7 cellular contexts compared by ENCODE assay signal in genomic region chr6:158701268-158701667, GRCh38. TPM values are rescaled to one million over a fixed set of nuclear protein-coding genes. Genes with fewer than 3 reads are reported as not detected.
A peak's percentile ranks its signal among the peaks of the same experiment; 100 is the strongest.
DNase-seq lines count a peak whose midpoint lies in the region; ATAC-seq and TF ChIP-seq lines count a peak whose summit lies in the region.
"Not testable (repeated sequence)": the region's sequence is repeated elsewhere in the genome, so short reads cannot be mapped to it uniquely, and the experiment has no call there.

No MANE protein-coding gene starts in this region.

- H3K23ac ChIP-seq in mesenchymal stem cell (ENCODE audit: low read length in 2 of 2): not testable (repeated sequence)

- H3K27ac Mint-ChIP-seq in CD4-positive, alpha-beta T cell: peak overlapping the region; percentile 9
- H3K27ac Mint-ChIP-seq in T-helper 1 cell treated with Interleukin-12 subunit alpha and Interleukin-12 subunit beta and Interleukin-4 antibody, amounts not matched to agents 30 μg/mL and 1 μg/mL, for 36 hours: peak overlapping the region; percentile 9
- peak overlapping the region; percentile 5 for H3K27ac Mint-ChIP-seq in activated CD8-positive, alpha-beta T cell treated with anti-CD3 and anti-CD28 coated beads, Interleukin-2, amount 10 ng/mL, durations not matched to agents 7 days and 5 days
- H3K27ac Mint-ChIP-seq in activated T-helper 1 cell treated with anti-CD3 and anti-CD28 coated beads, Interleukin-12 subunit alpha, Interleukin-12 subunit beta, Interleukin-2, Interleukin-4 antibody, amounts not matched to agents 30 ng/mL and 10 ng/mL and 1 ng/mL, durations not matched to agents 14 hours and 24 hours and 36 hours: peak overlapping the region; percentile 81

- not testable (repeated sequence) for H3K9me3 Mint-ChIP-seq in CD4-positive, alpha-beta T cell; T-helper 1 cell treated with Interleukin-12 subunit alpha and Interleukin-12 subunit beta and Interleukin-4 antibody, amounts not matched to agents 30 μg/mL and 1 μg/mL, for 36 hours; activated CD8-positive, alpha-beta T cell treated with anti-CD3 and anti-CD28 coated beads, Interleukin-2, amount 10 ng/mL, durations not matched to agents 7 days and 5 days (ENCODE audit: insufficient read depth); activated T-helper 1 cell treated with anti-CD3 and anti-CD28 coated beads, Interleukin-12 subunit alpha, Interleukin-12 subunit beta, Interleukin-2, Interleukin-4 antibody, amounts not matched to agents 30 ng/mL and 10 ng/mL and 1 ng/mL, durations not matched to agents 14 hours and 24 hours and 36 hours

- TF ChIP-seq EP300 in sigmoid colon (IDR thresholded peaks at IDR 0.05): not testable (repeated sequence)

- not testable (repeated sequence) for TF ChIP-seq POLR2A in sigmoid colon (IDR thresholded peaks at IDR 0.05)

- not testable (repeated sequence) for H2BK12ac ChIP-seq in mesenchymal stem cell (ENCODE audit: low read length in 2 of 2)

- not testable (repeated sequence) for H3K27me3 ChIP-seq in CD4-positive, alpha-beta T cell (ENCODE audit: control insufficient read depth, insufficient read depth, low read length); mesenchymal stem cell (ENCODE audit: control insufficient read depth in 1 of 2, insufficient read depth in 1 of 2, low read length in 2 of 2); sigmoid colon

- H3K9ac ChIP-seq in mesenchymal stem cell (ENCODE audit: low read length): not testable (repeated sequence)

- H2AK5ac ChIP-seq in mesenchymal stem cell (ENCODE audit: low read length, severe bottlenecking): not testable (repeated sequence)

- not testable (repeated sequence) for H3K79me1 ChIP-seq in mesenchymal stem cell (replicated peaks; ENCODE audit: low read length, poor library complexity, severe bottlenecking)

- DNase-seq in CD4-positive, alpha-beta T cell; activated CD8-positive, alpha-beta T cell treated with anti-CD3 and anti-CD28 coated beads, Interleukin-2, amount 10 ng/mL, durations not matched to agents 7 days and 5 days; activated T-helper 1 cell treated with anti-CD3 and anti-CD28 coated beads, Interleukin-12 subunit alpha, Interleukin-12 subunit beta, Interleukin-2, Interleukin-4 antibody, amounts not matched to agents 30 ng/mL and 10 ng/mL and 1 ng/mL, durations not matched to agents 14 hours and 24 hours and 36 hours (ENCODE audit: low spot score); mesenchymal stem cell: not testable (repeated sequence)
- DNase-seq in coronary artery (ENCODE audit: low spot score) (peak; percentile 72), sigmoid colon (peak; percentile 47)

- H2BK15ac ChIP-seq in mesenchymal stem cell (ENCODE audit: low read depth, poor library complexity, severe bottlenecking): not testable (repeated sequence)

- H3K27me3 Mint-ChIP-seq in CD4-positive, alpha-beta T cell; T-helper 1 cell treated with Interleukin-12 subunit alpha and Interleukin-12 subunit beta and Interleukin-4 antibody, amounts not matched to agents 30 μg/mL and 1 μg/mL, for 36 hours (ENCODE audit: low read depth); activated CD8-positive, alpha-beta T cell treated with anti-CD3 and anti-CD28 coated beads, Interleukin-2, amount 10 ng/mL, durations not matched to agents 7 days and 5 days (ENCODE audit: low read depth); activated T-helper 1 cell treated with anti-CD3 and anti-CD28 coated beads, Interleukin-12 subunit alpha, Interleukin-12 subunit beta, Interleukin-2, Interleukin-4 antibody, amounts not matched to agents 30 ng/mL and 10 ng/mL and 1 ng/mL, durations not matched to agents 14 hours and 24 hours and 36 hours (ENCODE audit: insufficient read depth): not testable (repeated sequence)

- 91% methylated on average over 2 of the region's 3 CpGs for WGBS in mesenchymal stem cell
- 95 to 97% methylated on average over 3 of the region's 3 CpGs for WGBS in sigmoid colon, 2 donors

- not testable (repeated sequence) for H2BK120ac ChIP-seq in mesenchymal stem cell (ENCODE audit: low read depth, low read length)

- not testable (repeated sequence) for H3K27ac ChIP-seq in CD4-positive, alpha-beta T cell (ENCODE audit: low read depth, low read length); coronary artery; mesenchymal stem cell (ENCODE audit: low read length, poor library complexity, severe bottlenecking); sigmoid colon

- H3K4ac ChIP-seq in mesenchymal stem cell (ENCODE audit: low read depth in 1 of 2, low read length in 2 of 2): not testable (repeated sequence)

- not testable (repeated sequence) for H3K4me2 ChIP-seq in mesenchymal stem cell (ENCODE audit: low read length, poor library complexity, severe bottlenecking)

- H3K4me3 Mint-ChIP-seq in CD4-positive, alpha-beta T cell; T-helper 1 cell treated with Interleukin-12 subunit alpha and Interleukin-12 subunit beta and Interleukin-4 antibody, amounts not matched to agents 30 μg/mL and 1 μg/mL, for 36 hours; activated CD8-positive, alpha-beta T cell treated with anti-CD3 and anti-CD28 coated beads, Interleukin-2, amount 10 ng/mL, durations not matched to agents 7 days and 5 days; activated T-helper 1 cell treated with anti-CD3 and anti-CD28 coated beads, Interleukin-12 subunit alpha, Interleukin-12 subunit beta, Interleukin-2, Interleukin-4 antibody, amounts not matched to agents 30 ng/mL and 10 ng/mL and 1 ng/mL, durations not matched to agents 14 hours and 24 hours and 36 hours: not testable (repeated sequence)

- ATAC-seq in CD4-positive, alpha-beta T cell (ENCODE audit: poor library complexity); activated CD8-positive, alpha-beta T cell treated with anti-CD3 and anti-CD28 coated beads, Interleukin-2, amount 10 ng/mL, durations not matched to agents 7 days and 5 days: not testable (repeated sequence)

- peak overlapping the region; percentile 19 for H4K91ac ChIP-seq in mesenchymal stem cell (ENCODE audit: low read length)

- H3K36me3 ChIP-seq in mesenchymal stem cell (ENCODE audit: control insufficient read depth in 1 of 2, insufficient read depth in 2 of 2, low read depth in 1 of 2, low read length in 2 of 2); sigmoid colon: not testable (repeated sequence)

- peaks cover 18% of the 10 kb centered on the region for H3K36me3 Mint-ChIP-seq in CD4-positive, alpha-beta T cell (ENCODE audit: low read depth)
- H3K36me3 Mint-ChIP-seq in T-helper 1 cell treated with Interleukin-12 subunit alpha and Interleukin-12 subunit beta and Interleukin-4 antibody, amounts not matched to agents 30 μg/mL and 1 μg/mL, for 36 hours (ENCODE audit: low read depth): not testable (repeated sequence)
- H3K36me3 Mint-ChIP-seq in activated CD8-positive, alpha-beta T cell treated with anti-CD3 and anti-CD28 coated beads, Interleukin-2, amount 10 ng/mL, durations not matched to agents 7 days and 5 days (ENCODE audit: low read depth): peaks cover 22% of the 10 kb centered on the region
- peaks cover 25% of the 10 kb centered on the region for H3K36me3 Mint-ChIP-seq in activated T-helper 1 cell treated with anti-CD3 and anti-CD28 coated beads, Interleukin-12 subunit alpha, Interleukin-12 subunit beta, Interleukin-2, Interleukin-4 antibody, amounts not matched to agents 30 ng/mL and 10 ng/mL and 1 ng/mL, durations not matched to agents 14 hours and 24 hours and 36 hours (ENCODE audit: low read depth)

- H2BK5ac ChIP-seq in mesenchymal stem cell (ENCODE audit: low read depth, low read length, poor library complexity, severe bottlenecking): not testable (repeated sequence)

- H3K4me3 ChIP-seq in coronary artery; mesenchymal stem cell (ENCODE audit: insufficient read depth in 1 of 2, low read depth in 1 of 2, low read length in 2 of 2); sigmoid colon: not testable (repeated sequence)

- TF ChIP-seq CTCF in CD4-positive, alpha-beta T cell (IDR thresholded peaks at IDR 0.05); coronary artery (IDR thresholded peaks at IDR 0.05); sigmoid colon (IDR thresholded peaks at IDR 0.05): not testable (repeated sequence)

- H3K14ac ChIP-seq in mesenchymal stem cell (ENCODE audit: low read length in 2 of 2): not testable (repeated sequence)

- intact Hi-C loops in CD4-positive, alpha-beta T cell (cut with DNase I, micrococcal nuclease): loop anchor here in 1 of 2 experiments (5.0 to 10.0 kb wide), 2 partner anchors 111 to 404 kb away; no protein-coding TSS in a partner anchor
- intact Hi-C loops in activated T-helper 1 cell treated with anti-CD3 and anti-CD28 coated beads, Interleukin-12 subunit alpha, Interleukin-12 subunit beta, Interleukin-2, Interleukin-4 antibody, amounts not matched to agents 30 ng/mL and 10 ng/mL and 1 ng/mL, durations not matched to agents 14 hours and 24 hours and 36 hours (cut with micrococcal nuclease): loop anchor here (2.0 to 5.0 kb wide), 2 partner anchors 14 to 406 kb away; no protein-coding TSS in a partner anchor
- intact Hi-C loops in sigmoid colon (cut with DNase I): loop anchor here (10.0 kb wide), 2 partner anchors 404 to 434 kb away; no protein-coding TSS in a partner anchor

- H3K18ac ChIP-seq in mesenchymal stem cell (ENCODE audit: low read depth in 1 of 2, low read length in 2 of 2): not testable (repeated sequence)

- peaks cover 12% of the 10 kb centered on the region for H3K4me1 ChIP-seq in mesenchymal stem cell (ENCODE audit: control insufficient read depth, insufficient read depth, low read depth, low read length)
- peaks cover 0 to 32% (median 25%) of the 10 kb centered on the region in 4 donors for H3K4me1 ChIP-seq in sigmoid colon

- H3K4me1 Mint-ChIP-seq in CD4-positive, alpha-beta T cell (ENCODE audit: low read depth): not testable (repeated sequence)
- peaks cover 29% of the 10 kb centered on the region for H3K4me1 Mint-ChIP-seq in T-helper 1 cell treated with Interleukin-12 subunit alpha and Interleukin-12 subunit beta and Interleukin-4 antibody, amounts not matched to agents 30 μg/mL and 1 μg/mL, for 36 hours (ENCODE audit: low read depth)
- H3K4me1 Mint-ChIP-seq in activated CD8-positive, alpha-beta T cell treated with anti-CD3 and anti-CD28 coated beads, Interleukin-2, amount 10 ng/mL, durations not matched to agents 7 days and 5 days (ENCODE audit: low read depth): peaks cover 32% of the 10 kb centered on the region
- H3K4me1 Mint-ChIP-seq in activated T-helper 1 cell treated with anti-CD3 and anti-CD28 coated beads, Interleukin-12 subunit alpha, Interleukin-12 subunit beta, Interleukin-2, Interleukin-4 antibody, amounts not matched to agents 30 ng/mL and 10 ng/mL and 1 ng/mL, durations not matched to agents 14 hours and 24 hours and 36 hours (ENCODE audit: low read depth): peaks cover 29% of the 10 kb centered on the region

- H4K8ac ChIP-seq in mesenchymal stem cell (ENCODE audit: low read length): not testable (repeated sequence)

- POLR2A ChIA-PET in CD4-positive, alpha-beta T cell (lab: Charles Lee): interaction anchor here (0.7 to 1.4 kb wide), 2 partner anchors 25 to 271 kb away, joined by 3 to 5 read pairs; no protein-coding TSS in a partner anchor
- POLR2A ChIA-PET in activated CD8-positive, alpha-beta T cell treated with anti-CD3 and anti-CD28 coated beads, Interleukin-2, amount 10 ng/mL, durations not matched to agents 7 days and 5 days (lab: Charles Lee): interaction anchor here (0.6 to 1.4 kb wide), 2 partner anchors 51 to 310 kb away, joined by 3 to 4 read pairs; no protein-coding TSS in a partner anchor

- not testable (repeated sequence) for H2AFZ ChIP-seq in mesenchymal stem cell (ENCODE audit: low read depth, low read length)

- CTCF ChIA-PET in CD4-positive, alpha-beta T cell (lab: Charles Lee): interaction anchor here (0.5 kb wide), 1 partner anchor 16 kb away, joined by 3 read pairs; no protein-coding TSS in a partner anchor
- CTCF ChIA-PET in activated CD8-positive, alpha-beta T cell treated with anti-CD3 and anti-CD28 coated beads, Interleukin-2, amount 10 ng/mL, durations not matched to agents 7 days and 5 days (lab: Charles Lee): interaction anchor here (0.6 to 4.5 kb wide), 7 partner anchors 10 to 480 kb away, joined by 3 to 50 read pairs (median 4); no protein-coding TSS in a partner anchor

- H3K9me3 ChIP-seq in CD4-positive, alpha-beta T cell (ENCODE audit: control insufficient read depth, low read length); mesenchymal stem cell (ENCODE audit: control insufficient read depth, low read length); sigmoid colon: not testable (repeated sequence)

RNA-seq across cellular contexts. Expression of gene SYTL3, which starts 51.4 kb away (rescaled TPM):
- 10 to 100 TPM; 41.2 to 42.7 TPM for total RNA-seq in CD4-positive, alpha-beta T cell
- total RNA-seq in activated CD8-positive, alpha-beta T cell treated with anti-CD3 and anti-CD28 coated beads, Interleukin-2, amount 10 ng/mL, durations not matched to agents 7 days and 5 days: 10 to 100 TPM; 43.5 to 48.3 TPM
- total RNA-seq in activated T-helper 1 cell treated with anti-CD3 and anti-CD28 coated beads, Interleukin-12 subunit alpha, Interleukin-12 subunit beta, Interleukin-2, Interleukin-4 antibody, amounts not matched to agents 30 ng/mL and 10 ng/mL and 1 ng/mL, durations not matched to agents 14 hours and 24 hours and 36 hours: 123 and 139 TPM in 2 replicates
- 2.1 TPM for polyA plus RNA-seq in mesenchymal stem cell (2013, experiment 1 of 2)
- polyA plus RNA-seq in mesenchymal stem cell (2013, experiment 2 of 2): 2.3 TPM
- total RNA-seq in sigmoid colon: 1 to 10 TPM; 3.1 to 4.3 (median 3.6) TPM
- 1 to 10 TPM; 1.6 to 6.9 (median 1.8) TPM for polyA plus RNA-seq in sigmoid colon

RNA-seq across cellular contexts. Expression of gene DYNLT1, which starts 56.7 kb away (rescaled TPM):
- 100 to 1,000 TPM; 170 to 182 TPM for total RNA-seq in CD4-positive, alpha-beta T cell
- 10 to 100 TPM; 79.0 to 86.4 TPM for total RNA-seq in activated CD8-positive, alpha-beta T cell treated with anti-CD3 and anti-CD28 coated beads, Interleukin-2, amount 10 ng/mL, durations not matched to agents 7 days and 5 days
- 103 and 105 TPM in 2 replicates for total RNA-seq in activated T-helper 1 cell treated with anti-CD3 and anti-CD28 coated beads, Interleukin-12 subunit alpha, Interleukin-12 subunit beta, Interleukin-2, Interleukin-4 antibody, amounts not matched to agents 30 ng/mL and 10 ng/mL and 1 ng/mL, durations not matched to agents 14 hours and 24 hours and 36 hours
- 187 TPM for polyA plus RNA-seq in mesenchymal stem cell (2013, experiment 1 of 2)
- 199 TPM for polyA plus RNA-seq in mesenchymal stem cell (2013, experiment 2 of 2)
- total RNA-seq in sigmoid colon: 100 to 1,000 TPM in 3 of 4 donors, 10 to 100 TPM in 1; 68.7 to 118 (median 105) TPM
- 100 to 1,000 TPM; 231 to 457 (median 332) TPM for polyA plus RNA-seq in sigmoid colon

Comparison
In these comparisons a context has a peak if more than half of its experiments do, and no peak if none do; other contexts are left out.
1. H3K27ac Mint-ChIP-seq: peak in every context shown above with its lines; median percentile 81 in activated T-helper 1 cell treated with anti-CD3 and anti-CD28 coated beads, Interleukin-12 subunit alpha, Interleukin-12 subunit beta, Interleukin-2, Interleukin-4 antibody, amounts not matched to agents 30 ng/mL and 10 ng/mL and 1 ng/mL, durations not matched to agents 14 hours and 24 hours and 36 hours; 9 in CD4-positive, alpha-beta T cell; 9 in T-helper 1 cell treated with Interleukin-12 subunit alpha and Interleukin-12 subunit beta and Interleukin-4 antibody, amounts not matched to agents 30 μg/mL and 1 μg/mL, for 36 hours; 5 in activated CD8-positive, alpha-beta T cell treated with anti-CD3 and anti-CD28 coated beads, Interleukin-2, amount 10 ng/mL, durations not matched to agents 7 days and 5 days.
2. RNA of gene SYTL3, which starts 51.4 kb away (total RNA-seq): 123 to 139 TPM in activated T-helper 1 cell treated with anti-CD3 and anti-CD28 coated beads, Interleukin-12 subunit alpha, Interleukin-12 subunit beta, Interleukin-2, Interleukin-4 antibody, amounts not matched to agents 30 ng/mL and 10 ng/mL and 1 ng/mL, durations not matched to agents 14 hours and 24 hours and 36 hours, 43.5 to 48.3 TPM in activated CD8-positive, alpha-beta T cell treated with anti-CD3 and anti-CD28 coated beads, Interleukin-2, amount 10 ng/mL, durations not matched to agents 7 days and 5 days and 41.2 to 42.7 TPM in CD4-positive, alpha-beta T cell; 3.1 to 4.3 TPM in sigmoid colon; every median in the first group is over 4 times any median in the second.